16 cellular contexts compared by ENCODE assay signal in the genomic region with DNA sequence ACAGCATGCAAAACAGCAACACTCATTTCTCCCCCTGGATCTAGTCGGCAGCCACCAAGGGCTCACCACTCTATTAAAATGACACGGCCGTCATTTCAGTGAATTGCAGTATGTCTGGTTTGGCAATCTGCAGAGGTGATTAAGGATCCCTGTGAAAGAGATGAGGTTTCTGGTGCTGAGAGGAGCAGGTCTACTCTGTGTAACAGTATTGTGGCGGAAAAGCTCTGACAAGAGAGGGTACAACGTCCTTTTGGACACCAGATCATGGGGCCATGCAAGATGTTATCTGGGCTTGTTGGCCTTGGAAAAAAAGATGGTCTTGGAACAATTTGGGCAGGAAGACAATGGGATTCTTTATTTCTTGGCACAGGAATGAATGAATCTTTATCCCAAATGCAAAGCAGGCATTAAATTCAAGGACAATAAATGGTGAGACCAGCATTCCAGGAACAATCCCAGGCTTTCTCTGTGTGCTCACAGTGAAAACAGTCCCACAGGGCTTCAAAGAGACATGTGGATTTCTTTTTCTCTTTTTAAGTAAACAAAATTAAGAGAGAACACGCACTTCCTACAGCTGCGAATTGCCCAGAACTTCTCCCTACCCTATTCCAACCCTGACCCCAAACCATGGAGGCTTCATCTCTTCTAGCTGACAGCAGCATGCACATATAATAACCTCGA. TPM values are rescaled to one million over a fixed set of nuclear protein-coding genes. Genes with fewer than 3 reads are reported as not detected.
DNase-seq lines count a peak whose midpoint lies in the region; ATAC-seq and TF ChIP-seq lines count a peak whose summit lies in the region.
"Had no signal": no experiment of that assay in that cellular context is flagged by ENCODE, and none has a peak within 500 bp of the region (broad histone marks: within the 10 kb centered on the region; RNA-seq: fewer than 3 reads in every experiment).

No MANE protein-coding gene starts in this region.

- peak; percentile 87 to 95 for DNase-seq in NCI-H526 (lab: John Stamatoyannopoulos, UW)
- peak in 1 of 10 donors; percentile 17 for DNase-seq in dorsolateral prefrontal cortex
- no peak for DNase-seq in smooth muscle cell (lab: John Stamatoyannopoulos, UW; ENCODE audit: unreplicated experiment)
- no peak for DNase-seq in mesenteric fat pad (ENCODE audit: low spot score)
- DNase-seq in H4 (ENCODE audit: low spot score) = no peak
- DNase-seq: foreskin fibroblast; H9; KG1; NCI-H1436; NCI-H510A; PC-9; stimulated activated naive CD8-positive, alpha-beta T cell treated with anti-CD3 and anti-CD28 coated beads, Interleukin-15, amount 100 ng/mL, for 72 hours; T-helper 17 cell had no signal

- peaks cover 18% of the 10 kb centered on the region for H3F3A ChIP-seq in smooth muscle cell (ENCODE audit: low read depth)

- no peak overlapping the region for H2AFZ ChIP-seq in smooth muscle cell (ENCODE audit: low read depth)
- H2AFZ ChIP-seq: PC-9 had no signal

- no peaks in the 10 kb centered on the region for H3K79me2 ChIP-seq in smooth muscle cell (ENCODE audit: low read depth)

- H4K20me1 ChIP-seq in smooth muscle cell (ENCODE audit: low read depth) = no peaks in the 10 kb centered on the region

- TF ChIP-seq CTCF in dorsolateral prefrontal cortex (IDR thresholded peaks at IDR 0.05 in 54 of 56, conservative IDR thresholded peaks at IDR 0.05 in 2 of 56; ENCODE audit: low read depth in 1 of 56, partially characterized antibody in 56 of 56) (no peak), smooth muscle cell (IDR thresholded peaks at IDR 0.05; ENCODE audit: borderline replicate concordance, insufficient read depth, poor library complexity, severe bottlenecking) (no peak)

- H3K27me3 ChIP-seq in dorsolateral prefrontal cortex = peaks cover 0 to 6% (median 0%) of the 10 kb centered on the region in 45 donors
- H3K27me3 ChIP-seq in layer of hippocampus (ENCODE audit: control insufficient read depth, insufficient read depth, low read length) = no peaks in the 10 kb centered on the region
- H3K27me3 ChIP-seq in smooth muscle cell (ENCODE audit: low read depth) = no peaks in the 10 kb centered on the region

- WGBS in smooth muscle cell (ENCODE audit: low lambda C conversion rate) = 32% methylated on average over 8 of the region's 8 CpGs

- H3K9me3 ChIP-seq in smooth muscle cell (replicated peaks; ENCODE audit: low read depth) = no peaks in the 10 kb centered on the region

- H3K4me3 ChIP-seq in dorsolateral prefrontal cortex (peak overlapping the region in 28 of 59 donors; percentile 0 to 45 (median 14)), smooth muscle cell (no peak overlapping the region)
- H3K4me3 ChIP-seq: PC-9 had no signal

- H3K36me3 ChIP-seq in smooth muscle cell (ENCODE audit: low read depth) = no peaks in the 10 kb centered on the region

- H3K9ac ChIP-seq in smooth muscle cell (ENCODE audit: low read depth) = no peak overlapping the region

- peak overlapping the region; percentile 58 for H3K4me2 ChIP-seq in smooth muscle cell
- H3K4me2 ChIP-seq: PC-9 had no signal

- H3K4me1 ChIP-seq in smooth muscle cell (ENCODE audit: low read depth) = peaks cover 19% of the 10 kb centered on the region

- ATAC-seq in GM21515 (IDR thresholded peaks at IDR 0.05; ENCODE audit: unreplicated experiment) (no peak), GM21423 (IDR thresholded peaks at IDR 0.05; ENCODE audit: unreplicated experiment) (no peak)
- ATAC-seq: stimulated activated naive CD8-positive, alpha-beta T cell treated with anti-CD3 and anti-CD28 coated beads, Interleukin-15, amount 100 ng/mL, for 72 hours; T-helper 17 cell had no signal

- intact Hi-C loops in dorsolateral prefrontal cortex (cut with DNase I) = no loop called here

- H3K27ac ChIP-seq in dorsolateral prefrontal cortex (peak overlapping the region in 57 of 59 donors; percentile 7 to 89 (median 71)), layer of hippocampus (ENCODE audit: low read depth, low read length) (peak overlapping the region; percentile 36), smooth muscle cell (ENCODE audit: low read depth) (peak overlapping the region; percentile 48)
- H3K27ac ChIP-seq: PC-9 had no signal

RNA-seq across cellular contexts. Expression of a gene that starts 33.7 kb away (rescaled TPM):
- not detected for total RNA-seq in dorsolateral prefrontal cortex
- total RNA-seq in smooth muscle cell = not detected in 2 replicates
- polyA plus RNA-seq in smooth muscle cell = not detected in 2 replicates
- total RNA-seq in mesenteric fat pad = not detected
- total RNA-seq in H4 (2014; rRNA removed; shearing (Covaris generic)) = 0.17 TPM in 1 of 2 replicates, not detected in the other
- total RNA-seq: H9, T-helper 17 cell had no signal

Comparison
In these comparisons a context has a peak if more than half of its experiments do, and no peak if none do; other contexts are left out.
1. DNase-seq: peak in NCI-H526 (2 of 2); none in smooth muscle cell (single experiment), mesenteric fat pad (single experiment) and H4 (single experiment).
2. Peak in every context shown above with its lines, with median percentiles within 50 percentile points of each other: H3K27ac ChIP-seq.